In genomic region chr10:21273400-21273968, GRCh38 we compare ENCODE assay signal across 2 cellular contexts.
TF ChIP-seq lines count a peak whose summit lies in the region.

No MANE protein-coding gene starts in this region.

TF ChIP-seq in PFSK-1, 5 proteins besides CTCF, POLR2A, EP300 and RAD21 (continued from another document):
- TF ChIP-seq, protein P1, sequence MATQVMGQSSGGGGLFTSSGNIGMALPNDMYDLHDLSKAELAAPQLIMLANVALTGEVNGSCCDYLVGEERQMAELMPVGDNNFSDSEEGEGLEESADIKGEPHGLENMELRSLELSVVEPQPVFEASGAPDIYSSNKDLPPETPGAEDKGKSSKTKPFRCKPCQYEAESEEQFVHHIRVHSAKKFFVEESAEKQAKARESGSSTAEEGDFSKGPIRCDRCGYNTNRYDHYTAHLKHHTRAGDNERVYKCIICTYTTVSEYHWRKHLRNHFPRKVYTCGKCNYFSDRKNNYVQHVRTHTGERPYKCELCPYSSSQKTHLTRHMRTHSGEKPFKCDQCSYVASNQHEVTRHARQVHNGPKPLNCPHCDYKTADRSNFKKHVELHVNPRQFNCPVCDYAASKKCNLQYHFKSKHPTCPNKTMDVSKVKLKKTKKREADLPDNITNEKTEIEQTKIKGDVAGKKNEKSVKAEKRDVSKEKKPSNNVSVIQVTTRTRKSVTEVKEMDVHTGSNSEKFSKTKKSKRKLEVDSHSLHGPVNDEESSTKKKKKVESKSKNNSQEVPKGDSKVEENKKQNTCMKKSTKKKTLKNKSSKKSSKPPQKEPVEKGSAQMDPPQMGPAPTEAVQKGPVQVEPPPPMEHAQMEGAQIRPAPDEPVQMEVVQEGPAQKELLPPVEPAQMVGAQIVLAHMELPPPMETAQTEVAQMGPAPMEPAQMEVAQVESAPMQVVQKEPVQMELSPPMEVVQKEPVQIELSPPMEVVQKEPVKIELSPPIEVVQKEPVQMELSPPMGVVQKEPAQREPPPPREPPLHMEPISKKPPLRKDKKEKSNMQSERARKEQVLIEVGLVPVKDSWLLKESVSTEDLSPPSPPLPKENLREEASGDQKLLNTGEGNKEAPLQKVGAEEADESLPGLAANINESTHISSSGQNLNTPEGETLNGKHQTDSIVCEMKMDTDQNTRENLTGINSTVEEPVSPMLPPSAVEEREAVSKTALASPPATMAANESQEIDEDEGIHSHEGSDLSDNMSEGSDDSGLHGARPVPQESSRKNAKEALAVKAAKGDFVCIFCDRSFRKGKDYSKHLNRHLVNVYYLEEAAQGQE (IDR thresholded peaks at IDR 0.05; ENCODE audit: insufficient read depth in 1 of 2, low read depth in 2 of 2, low read length in 2 of 2): 0 out of 4 replicates have a peak, but pooled peaks of 1 of the 2 experiments have one; percentile 21
- no peak for TF ChIP-seq SIN3A (IDR thresholded peaks at IDR 0.05; ENCODE audit: borderline replicate concordance, insufficient read depth, low read length)
- TF ChIP-seq TAF1 (IDR thresholded peaks at IDR 0.05; ENCODE audit: borderline replicate concordance, insufficient read depth, low read length): no peak
- TF ChIP-seq POLR2AphosphoS5 (IDR thresholded peaks at IDR 0.05; ENCODE audit: low read depth, low read length): no peak
TF ChIP-seq in PFSK-1: peak in this region for 2.

TF ChIP-seq in GM12878, 131 proteins besides CTCF, POLR2A, EP300 and RAD21:
- TF ChIP-seq, protein P2, sequence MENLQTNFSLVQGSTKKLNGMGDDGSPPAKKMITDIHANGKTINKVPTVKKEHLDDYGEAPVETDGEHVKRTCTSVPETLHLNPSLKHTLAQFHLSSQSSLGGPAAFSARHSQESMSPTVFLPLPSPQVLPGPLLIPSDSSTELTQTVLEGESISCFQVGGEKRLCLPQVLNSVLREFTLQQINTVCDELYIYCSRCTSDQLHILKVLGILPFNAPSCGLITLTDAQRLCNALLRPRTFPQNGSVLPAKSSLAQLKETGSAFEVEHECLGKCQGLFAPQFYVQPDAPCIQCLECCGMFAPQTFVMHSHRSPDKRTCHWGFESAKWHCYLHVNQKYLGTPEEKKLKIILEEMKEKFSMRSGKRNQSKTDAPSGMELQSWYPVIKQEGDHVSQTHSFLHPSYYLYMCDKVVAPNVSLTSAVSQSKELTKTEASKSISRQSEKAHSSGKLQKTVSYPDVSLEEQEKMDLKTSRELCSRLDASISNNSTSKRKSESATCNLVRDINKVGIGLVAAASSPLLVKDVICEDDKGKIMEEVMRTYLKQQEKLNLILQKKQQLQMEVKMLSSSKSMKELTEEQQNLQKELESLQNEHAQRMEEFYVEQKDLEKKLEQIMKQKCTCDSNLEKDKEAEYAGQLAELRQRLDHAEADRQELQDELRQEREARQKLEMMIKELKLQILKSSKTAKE (IDR thresholded peaks at IDR 0.05; ENCODE audit: low read depth, poor library complexity, severe bottlenecking): no peak
- TF ChIP-seq POLR2AphosphoS5 (IDR thresholded peaks at IDR 0.05; ENCODE audit: low read length): no peak
- TF ChIP-seq CHD4 (IDR thresholded peaks at IDR 0.05): no peak
